Comparison of ENCODE assay signal across 1 cellular context in genomic region chr10:119849031-119849789, GRCh38.
TF ChIP-seq lines count a peak whose summit lies in the region.

No MANE protein-coding gene starts in this region.

TF ChIP-seq in A549, 52 proteins besides CTCF, POLR2A, EP300 and RAD21 (continued from another document):
- TF ChIP-seq, protein P1, sequence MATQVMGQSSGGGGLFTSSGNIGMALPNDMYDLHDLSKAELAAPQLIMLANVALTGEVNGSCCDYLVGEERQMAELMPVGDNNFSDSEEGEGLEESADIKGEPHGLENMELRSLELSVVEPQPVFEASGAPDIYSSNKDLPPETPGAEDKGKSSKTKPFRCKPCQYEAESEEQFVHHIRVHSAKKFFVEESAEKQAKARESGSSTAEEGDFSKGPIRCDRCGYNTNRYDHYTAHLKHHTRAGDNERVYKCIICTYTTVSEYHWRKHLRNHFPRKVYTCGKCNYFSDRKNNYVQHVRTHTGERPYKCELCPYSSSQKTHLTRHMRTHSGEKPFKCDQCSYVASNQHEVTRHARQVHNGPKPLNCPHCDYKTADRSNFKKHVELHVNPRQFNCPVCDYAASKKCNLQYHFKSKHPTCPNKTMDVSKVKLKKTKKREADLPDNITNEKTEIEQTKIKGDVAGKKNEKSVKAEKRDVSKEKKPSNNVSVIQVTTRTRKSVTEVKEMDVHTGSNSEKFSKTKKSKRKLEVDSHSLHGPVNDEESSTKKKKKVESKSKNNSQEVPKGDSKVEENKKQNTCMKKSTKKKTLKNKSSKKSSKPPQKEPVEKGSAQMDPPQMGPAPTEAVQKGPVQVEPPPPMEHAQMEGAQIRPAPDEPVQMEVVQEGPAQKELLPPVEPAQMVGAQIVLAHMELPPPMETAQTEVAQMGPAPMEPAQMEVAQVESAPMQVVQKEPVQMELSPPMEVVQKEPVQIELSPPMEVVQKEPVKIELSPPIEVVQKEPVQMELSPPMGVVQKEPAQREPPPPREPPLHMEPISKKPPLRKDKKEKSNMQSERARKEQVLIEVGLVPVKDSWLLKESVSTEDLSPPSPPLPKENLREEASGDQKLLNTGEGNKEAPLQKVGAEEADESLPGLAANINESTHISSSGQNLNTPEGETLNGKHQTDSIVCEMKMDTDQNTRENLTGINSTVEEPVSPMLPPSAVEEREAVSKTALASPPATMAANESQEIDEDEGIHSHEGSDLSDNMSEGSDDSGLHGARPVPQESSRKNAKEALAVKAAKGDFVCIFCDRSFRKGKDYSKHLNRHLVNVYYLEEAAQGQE (IDR thresholded peaks at IDR 0.05) = no peak
- TF ChIP-seq HEYL (CRISPR knock-in tag; IDR thresholded peaks at IDR 0.05) (no peak), CBX2 (IDR thresholded peaks at IDR 0.05; ENCODE audit: borderline replicate concordance, low read depth) (no peak), EHF (CRISPR knock-in tag; IDR thresholded peaks at IDR 0.05) (no peak)
- TF ChIP-seq, protein P2, sequence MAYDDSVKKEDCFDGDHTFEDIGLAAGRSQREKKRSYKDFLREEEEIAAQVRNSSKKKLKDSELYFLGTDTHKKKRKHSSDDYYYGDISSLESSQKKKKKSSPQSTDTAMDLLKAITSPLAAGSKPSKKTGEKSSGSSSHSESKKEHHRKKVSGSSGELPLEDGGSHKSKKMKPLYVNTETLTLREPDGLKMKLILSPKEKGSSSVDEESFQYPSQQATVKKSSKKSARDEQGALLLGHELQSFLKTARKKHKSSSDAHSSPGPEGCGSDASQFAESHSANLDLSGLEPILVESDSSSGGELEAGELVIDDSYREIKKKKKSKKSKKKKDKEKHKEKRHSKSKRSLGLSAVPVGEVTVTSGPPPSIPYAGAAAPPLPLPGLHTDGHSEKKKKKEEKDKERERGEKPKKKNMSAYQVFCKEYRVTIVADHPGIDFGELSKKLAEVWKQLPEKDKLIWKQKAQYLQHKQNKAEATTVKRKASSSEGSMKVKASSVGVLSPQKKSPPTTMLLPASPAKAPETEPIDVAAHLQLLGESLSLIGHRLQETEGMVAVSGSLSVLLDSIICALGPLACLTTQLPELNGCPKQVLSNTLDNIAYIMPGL (CRISPR knock-in tag; IDR thresholded peaks at IDR 0.05; ENCODE audit: borderline replicate concordance) = no peak
